8 cellular contexts compared by ENCODE assay signal in genomic region chr2:171703574-171704347, GRCh38. TPM values are rescaled to one million over a fixed set of nuclear protein-coding genes. Genes with fewer than 3 reads are reported as not detected.
DNase-seq lines count a peak whose midpoint lies in the region; ATAC-seq, FAIRE-seq and TF ChIP-seq lines count a peak whose summit lies in the region.

No MANE protein-coding gene starts in this region.

- H3K36me3 ChIP-seq in K562 (ENCODE audit: control insufficient read depth, insufficient read depth, low read length) (peaks cover 31% of the 10 kb centered on the region; the same call in 2 of the 3 replicates), lung (ENCODE audit: control insufficient read depth in 2 of 2, insufficient read depth in 2 of 2, low read length in 2 of 2) (peaks cover 0 to 8% of the 10 kb centered on the region in 2 donors)

- ATAC-seq in Right ventricle myocardium inferior (peak; percentile 37), K562 (peak; percentile 86), lung (ENCODE audit: insufficient read depth, low FRiP score) (no peak), GM18870 (IDR thresholded peaks at IDR 0.05; ENCODE audit: unreplicated experiment) (no peak), HG02759 (IDR thresholded peaks at IDR 0.05; ENCODE audit: unreplicated experiment) (no peak)

- intact Hi-C loops in Right ventricle myocardium inferior (cut with DNase I) = loop anchor here (5.0 to 10.0 kb wide), 2 partner anchors 129 to 399 kb away; partner anchors contain the start of gene DLX2
- intact Hi-C loops in cardiac septum (cut with DNase I) = no loop called here
- intact Hi-C loops in K562 (cut with micrococcal nuclease) = loop anchor here (2.0 to 10.0 kb wide), 7 partner anchors 105 to 761 kb away; partner anchors contain the start of genes METAP1D and SLC25A12

- no peak overlapping the region for H3K9ac ChIP-seq in K562 (ENCODE audit: insufficient read depth in 1 of 2, low read depth in 2 of 2, low read length in 2 of 2)

- TF ChIP-seq POLR2A in K562 (conservative IDR thresholded peaks at IDR 0.05) = no peak

- POLR2A ChIA-PET in K562 (lab: Yijun Ruan, JAX) = interaction anchor here (0.6 to 1.5 kb wide), 8 partner anchors 11 to 874 kb away, joined by 3 to 5 read pairs (median 3); no protein-coding TSS in a partner anchor

- WGBS in K562 (ENCODE audit: insufficient coverage, low coverage, missing lambda C conversion rate) = 45% methylated on average over 4 of the region's 4 CpGs
- 60 to 62% methylated on average over 4 of the region's 4 CpGs for WGBS in lung, 2 donors

- TF ChIP-seq EP300 in K562 (IDR thresholded peaks at IDR 0.05; ENCODE audit: low read length) = no peak

- 0 out of 2 replicates have a peak, but pooled peaks cover 3% of the 10 kb centered on the region for H4K20me1 ChIP-seq in K562 (replicated peaks; ENCODE audit: control insufficient read depth, insufficient read depth, low read length)

- CTCF ChIA-PET in K562 (lab: Yijun Ruan, JAX; ENCODE audit: low intra/inter-chr PET ratio) = interaction anchor here (0.6 to 3.2 kb wide), 8 partner anchors 130 to 1007 kb away, joined by 3 to 21 read pairs (median 5); partner anchors contain the start of gene DLX2

- FAIRE-seq in K562 (lab: Jason Lieb, UNC) = peak; percentile 61

- H3K4me2 ChIP-seq in K562 (ENCODE audit: insufficient read depth, low read length) = no peak overlapping the region

- no peak overlapping the region for H3K4me3 ChIP-seq in K562
- no peak overlapping the region for H3K4me3 ChIP-seq in lung

- H3K9me3 ChIP-seq in K562 (replicated peaks; ENCODE audit: control insufficient read depth, insufficient read depth, low read depth, low read length) (no peaks in the 10 kb centered on the region), lung (ENCODE audit: control insufficient read depth in 2 of 2, insufficient read depth in 1 of 2, low read length in 1 of 2) (no peaks in the 10 kb centered on the region)

- TF ChIP-seq CTCF in K562 (IDR thresholded peaks at IDR 0.05 in 2 of 3, conservative IDR thresholded peaks at IDR 0.05 in 1 of 3; ENCODE audit: insufficient read depth in 2 of 3, low read depth in 1 of 3, low read length in 3 of 3) = peak; percentile 58 to 78 (median 61)
- peak; percentile 3 for TF ChIP-seq CTCF in lung (IDR thresholded peaks at IDR 0.05; ENCODE audit: control extremely low read depth, extremely low read depth)

- in situ Hi-C loops in K562 (cut with MboI) = loop anchor here (5.0 kb wide), 1 partner anchor 106 kb away; no protein-coding TSS in a partner anchor

- no TSS peak for BruUV-seq in K562 (replicated peaks; lab: Mats Ljungman, UMichigan)

- DNase-seq in Right ventricle myocardium inferior (ENCODE audit: missing footprints) (no peak), cardiac septum (ENCODE audit: low spot score) (no peak), NCI-H1694 treated with DMSO at 0.1 percent for 48 hours (lab: John Stamatoyannopoulos, UW) (peak; percentile 68), K562 (ENCODE audit: extremely low read depth in 1 of 4, low spot score in 3 of 4) (peak; percentile 35 to 59 (median 44)), lung (ENCODE audit: low spot score) (no peak), anterior cingulate cortex (lab: John Stamatoyannopoulos, UW) (no peak)

- H3K27me3 ChIP-seq in K562 (ENCODE audit: control insufficient read depth in 2 of 2, insufficient read depth in 2 of 2, low read length in 2 of 2) (no peaks in the 10 kb centered on the region), lung (ENCODE audit: control insufficient read depth, insufficient read depth) (no peaks in the 10 kb centered on the region)

- no peaks in the 10 kb centered on the region for H3K9me1 ChIP-seq in K562 (ENCODE audit: control insufficient read depth, insufficient read depth, low read length)

- peak; percentile 69 to 71 for TF ChIP-seq RAD21 in K562 (CRISPR knock-in tag; conservative IDR thresholded peaks at IDR 0.05 in 1 of 2, IDR thresholded peaks at IDR 0.05 in 1 of 2)

- no peak overlapping the region for H3K27ac ChIP-seq in K562 (ENCODE audit: extremely low read depth, low read depth, low read length)
- H3K27ac ChIP-seq in lung (ENCODE audit: low read depth in 1 of 2, low read length in 1 of 2) = no peak overlapping the region

- no peak overlapping the region for H2AFZ ChIP-seq in K562 (ENCODE audit: low read depth, low read length)

- H3K4me1 ChIP-seq in K562 (replicated peaks in 1 of 2; ENCODE audit: control insufficient read depth in 2 of 2, insufficient read depth in 2 of 2, low read length in 2 of 2) = no peaks in the 10 kb centered on the region
- peaks cover 2 to 4% of the 10 kb centered on the region in 2 donors for H3K4me1 ChIP-seq in lung (ENCODE audit: control insufficient read depth in 2 of 2, insufficient read depth in 2 of 2, low read length in 2 of 2)

- peaks cover 2% of the 10 kb centered on the region; the same call in 1 of the 3 replicates for H3K79me2 ChIP-seq in K562 (ENCODE audit: control insufficient read depth, insufficient read depth, low read length)

TF ChIP-seq in K562, 482 proteins besides CTCF, POLR2A, EP300 and RAD21 (continues in another document):
- no peak for TF ChIP-seq ETV6 (IDR thresholded peaks at IDR 0.05; ENCODE audit: borderline replicate concordance in 1 of 2, low read depth in 2 of 2, low read length in 1 of 2)
- no peak for TF ChIP-seq ETV6 (CRISPR knock-in tag; IDR thresholded peaks at IDR 0.05; ENCODE audit: borderline replicate concordance)
- TF ChIP-seq, protein P1, sequence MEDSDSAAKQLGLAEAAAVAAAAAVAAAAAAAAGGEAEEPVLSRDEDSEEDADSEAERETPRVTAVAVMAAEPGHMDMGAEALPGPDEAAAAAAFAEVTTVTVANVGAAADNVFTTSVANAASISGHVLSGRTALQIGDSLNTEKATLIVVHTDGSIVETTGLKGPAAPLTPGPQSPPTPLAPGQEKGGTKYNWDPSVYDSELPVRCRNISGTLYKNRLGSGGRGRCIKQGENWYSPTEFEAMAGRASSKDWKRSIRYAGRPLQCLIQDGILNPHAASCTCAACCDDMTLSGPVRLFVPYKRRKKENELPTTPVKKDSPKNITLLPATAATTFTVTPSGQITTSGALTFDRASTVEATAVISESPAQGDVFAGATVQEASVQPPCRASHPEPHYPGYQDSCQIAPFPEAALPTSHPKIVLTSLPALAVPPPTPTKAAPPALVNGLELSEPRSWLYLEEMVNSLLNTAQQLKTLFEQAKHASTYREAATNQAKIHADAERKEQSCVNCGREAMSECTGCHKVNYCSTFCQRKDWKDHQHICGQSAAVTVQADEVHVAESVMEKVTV (CRISPR knock-in tag; IDR thresholded peaks at IDR 0.05) = peak; percentile 27; the same call in 1 of the 2 replicates
- TF ChIP-seq PRPF4 (IDR thresholded peaks at IDR 0.05; ENCODE audit: insufficient read depth, low read depth, low read length, poor library complexity, severe bottlenecking) = no peak
- peak; percentile 33 for TF ChIP-seq CTCFL (IDR thresholded peaks at IDR 0.05; ENCODE audit: borderline replicate concordance, insufficient read depth, low read depth, low read length, poor library complexity, severe bottlenecking)
- TF ChIP-seq ZNF512 (tag; IDR thresholded peaks at IDR 0.05) = 0 out of 2 replicates have a peak, but pooled peaks have one; percentile 30

RNA-seq across cellular contexts. Expression of gene DYNC1I2, which starts 16.5 kb away (rescaled TPM):
- total RNA-seq in Right ventricle myocardium inferior (73.5 TPM), cardiac septum (75.8 TPM), K562 (2014; rRNA removed) (62.8 and 66.3 TPM in 2 replicates), K562 (2014; rRNA removed; fragmentation: Illumina TruSeq; extraction: Trizol) (100 and 115 TPM in 2 replicates), K562 (2015; rRNA removed; fragmentation: Illumina TruSeq; extraction: Trizol) (94.8 and 114 TPM in 2 replicates), K562 (2021) (72.3 and 75.6 TPM in 2 replicates), lung (100 to 1,000 TPM in 1 of 2 donors, 10 to 100 TPM in 1; 72.7 to 190 TPM)
- total RNA-seq in K562 (2011; cell fraction: chromatin; rRNA removed; ENCODE audit: low replicate concordance) = 58.6 and 179 TPM in 2 replicates
- 21.5 and 32.2 TPM in 2 replicates for total RNA-seq in K562 (2011; cell fraction: nucleolus; rRNA removed)
- 77.0 and 104 TPM in 2 replicates for total RNA-seq in K562 (2011; cell fraction: nucleoplasm; rRNA removed)
- polyA plus RNA-seq in K562 (2011; rRNA removed) (148 and 204 TPM in 2 replicates), K562 (2014; fragmentation: Illumina TruSeq; extraction: Trizol) (110 and 132 TPM in 2 replicates), K562 (2014; fragmentation: Nextera tagmentation; extraction: Ambion mirVana) (100 to 1,000 TPM in 1 of 2 experiments, 10 to 100 TPM in 1; 59.1 to 119 TPM), K562 (2014; rRNA removed) (83.2 and 87.1 TPM in 2 replicates), lung (10 to 100 TPM; 47.1 to 71.6 TPM)
- polyA plus RNA-seq in K562 (2011; cell fraction: cytosol; rRNA removed) = 55.3 and 108 TPM in 2 replicates
- 34.0 and 59.2 TPM in 2 replicates for polyA plus RNA-seq in K562 (2011; cell fraction: nucleus; rRNA removed)
- polyA plus RNA-seq in K562 (2012) = 72.1 and 73.6 TPM in 2 replicates
- polyA minus RNA-seq in K562 (2011; rRNA and poly(A)+ RNA removed) = 200 and 209 TPM in 2 replicates
- 38.0 and 49.1 TPM in 2 replicates for polyA minus RNA-seq in K562 (2011; cell fraction: cytosol; rRNA and poly(A)+ RNA removed)
- 45.2 and 79.6 TPM in 2 replicates for polyA minus RNA-seq in K562 (2011; cell fraction: nucleus; rRNA and poly(A)+ RNA removed)

Comparison
In these comparisons a context has a peak if more than half of its experiments do, and no peak if none do; other contexts are left out.
1. ATAC-seq: peak in Right ventricle myocardium inferior (single experiment) and K562 (single experiment); none in lung (single experiment), GM18870 (single experiment) and HG02759 (single experiment).
2. DNase-seq: peak in NCI-H1694 treated with DMSO at 0.1 percent for 48 hours (single experiment) and K562 (4 of 4); none in Right ventricle myocardium inferior (single experiment), cardiac septum (single experiment), lung (single experiment) and anterior cingulate cortex (0 of 58).